Comparison of ENCODE assay signal across 15 cellular contexts in the genomic region with DNA sequence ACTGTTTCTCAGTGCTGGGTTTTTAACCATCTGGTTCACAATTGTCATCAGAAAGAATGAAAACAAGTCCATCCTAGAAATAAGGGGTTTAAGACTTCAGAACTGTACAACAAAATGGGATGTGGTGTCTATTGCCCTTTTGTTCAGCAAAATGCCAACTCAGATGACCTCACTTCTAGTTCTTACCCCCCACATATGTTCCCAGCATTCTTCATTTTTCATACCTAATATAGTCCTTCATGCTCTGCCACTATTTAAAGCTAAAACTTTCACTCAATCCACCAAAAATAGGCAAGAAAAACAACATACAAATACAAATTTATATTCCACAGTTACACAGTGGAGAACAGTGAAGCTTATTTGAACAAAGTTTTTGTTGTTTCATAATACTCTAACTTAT.
"Had no signal": no experiment of that assay in that cellular context is flagged by ENCODE, and none has a peak within 500 bp of the region (broad histone marks: within the 10 kb centered on the region; RNA-seq: fewer than 3 reads in every experiment).

No MANE protein-coding gene starts in this region.

- DNase-seq: activated naive CD4-positive, alpha-beta T cell treated with anti-CD3 and anti-CD28 coated beads, Interleukin-2, amount 50 U/mL, for 16 hours; activated T-cell treated with anti-CD3 and anti-CD28 coated beads, Interleukin-2, amount 50 U/mL, for 1 hour; foreskin melanocyte; islet precursor cell; lower lobe of right lung; midbrain; naive thymus-derived CD8-positive, alpha-beta T cell; SJCRH30; stimulated activated CD4-positive, alpha-beta T cell treated with anti-CD3 and anti-CD28 coated beads, Interleukin-15, amount 100 ng/mL, for 24 hours; stimulated activated CD4-positive, alpha-beta T cell treated with anti-CD3 and anti-CD28 coated beads, Interleukin-4, amount 100 ng/mL, for 24 hours; SW 1271; trophoblast cell had no signal

- FAIRE-seq: bronchial epithelial cell, colon had no signal

- ATAC-seq: activated CD4-positive, CD25-positive, alpha-beta regulatory T cell treated with anti-CD3 and anti-CD28 coated beads, Interleukin-2, amount 50 U/mL, for 24 hours; lower lobe of right lung; naive thymus-derived CD8-positive, alpha-beta T cell had no signal

- H3K4me1 ChIP-seq: lower lobe of right lung, SJCRH30 had no signal

- H3K4me3 ChIP-seq: lower lobe of right lung, SJCRH30 had no signal

- H3K27me3 ChIP-seq: SJCRH30 had no signal

- H3K36me3 ChIP-seq: lower lobe of right lung, SJCRH30 had no signal

- H3K9me3 ChIP-seq: lower lobe of right lung, SJCRH30 had no signal

- H3K27ac ChIP-seq: lower lobe of right lung, SJCRH30 had no signal
